1 cellular context compared by ENCODE assay signal in the genomic region with DNA sequence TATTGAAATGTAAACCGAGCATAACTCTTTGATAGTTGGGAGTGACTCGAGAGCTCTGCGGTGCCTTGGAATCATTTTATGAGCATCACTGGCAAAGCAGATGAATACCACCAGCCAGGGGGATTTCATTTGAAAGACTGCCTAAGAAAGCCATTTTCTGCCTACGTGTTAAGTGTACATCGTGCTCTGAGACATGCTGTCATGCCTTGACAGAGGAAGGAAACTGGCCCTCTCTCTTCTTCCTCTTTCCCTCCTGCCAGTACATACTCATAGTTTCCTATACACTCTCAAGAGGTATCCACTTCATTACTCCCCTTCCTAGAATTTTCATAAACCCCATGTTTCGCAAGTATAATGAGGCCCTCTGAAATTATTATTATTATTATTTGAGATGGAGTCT.
TF ChIP-seq lines count a peak whose summit lies in the region.

No MANE protein-coding gene starts in this region.

TF ChIP-seq in K562, 482 proteins besides CTCF, POLR2A, EP300 and RAD21 (continued from another document):
- TF ChIP-seq, protein P1, sequence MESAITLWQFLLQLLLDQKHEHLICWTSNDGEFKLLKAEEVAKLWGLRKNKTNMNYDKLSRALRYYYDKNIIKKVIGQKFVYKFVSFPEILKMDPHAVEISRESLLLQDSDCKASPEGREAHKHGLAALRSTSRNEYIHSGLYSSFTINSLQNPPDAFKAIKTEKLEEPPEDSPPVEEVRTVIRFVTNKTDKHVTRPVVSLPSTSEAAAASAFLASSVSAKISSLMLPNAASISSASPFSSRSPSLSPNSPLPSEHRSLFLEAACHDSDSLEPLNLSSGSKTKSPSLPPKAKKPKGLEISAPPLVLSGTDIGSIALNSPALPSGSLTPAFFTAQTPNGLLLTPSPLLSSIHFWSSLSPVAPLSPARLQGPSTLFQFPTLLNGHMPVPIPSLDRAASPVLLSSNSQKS (CRISPR knock-in tag; IDR thresholded peaks at IDR 0.05): no peak
- TF ChIP-seq ELF2 (CRISPR knock-in tag; IDR thresholded peaks at IDR 0.05): no peak
- TF ChIP-seq, protein P2, sequence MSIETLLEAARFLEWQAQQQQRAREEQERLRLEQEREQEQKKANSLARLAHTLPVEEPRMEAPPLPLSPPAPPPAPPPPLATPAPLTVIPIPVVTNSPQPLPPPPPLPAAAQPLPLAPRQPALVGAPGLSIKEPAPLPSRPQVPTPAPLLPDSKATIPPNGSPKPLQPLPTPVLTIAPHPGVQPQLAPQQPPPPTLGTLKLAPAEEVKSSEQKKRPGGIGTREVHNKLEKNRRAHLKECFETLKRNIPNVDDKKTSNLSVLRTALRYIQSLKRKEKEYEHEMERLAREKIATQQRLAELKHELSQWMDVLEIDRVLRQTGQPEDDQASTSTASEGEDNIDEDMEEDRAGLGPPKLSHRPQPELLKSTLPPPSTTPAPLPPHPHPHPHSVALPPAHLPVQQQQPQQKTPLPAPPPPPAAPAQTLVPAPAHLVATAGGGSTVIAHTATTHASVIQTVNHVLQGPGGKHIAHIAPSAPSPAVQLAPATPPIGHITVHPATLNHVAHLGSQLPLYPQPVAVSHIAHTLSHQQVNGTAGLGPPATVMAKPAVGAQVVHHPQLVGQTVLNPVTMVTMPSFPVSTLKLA (conservative IDR thresholded peaks at IDR 0.05): no peak
- no peak for TF ChIP-seq RBM22 (IDR thresholded peaks at IDR 0.05; ENCODE audit: low read depth, low read length, poor library complexity, severe bottlenecking)
